8 cellular contexts compared by ENCODE assay signal in genomic region chr14:69259531-69260245, GRCh38. TPM values are rescaled to one million over a fixed set of nuclear protein-coding genes. Genes with fewer than 3 reads are reported as not detected.
DNase-seq lines count a peak whose midpoint lies in the region; TF ChIP-seq lines count a peak whose summit lies in the region.

Gene GALNT16, plus strand, starts transcription at chr14:69260158. Its CDS starts 133 bp downstream, at chr14:69260291.

- no peaks in the 10 kb centered on the region for H3K9me3 Mint-ChIP-seq in endothelial cell (ENCODE audit: unreplicated experiment)

- peak within 1 kb of the TSS; percentile 88 for H3K4me3 Mint-ChIP-seq in endothelial cell (ENCODE audit: unreplicated experiment)

- peaks cover 0 to 10% of the 10 kb centered on the region in 2 donors for H3K27me3 ChIP-seq in Peyer's patch
- H3K27me3 ChIP-seq in muscle layer of colon (ENCODE audit: control insufficient read depth in 1 of 2, insufficient read depth in 2 of 2, low read length in 2 of 2), result peaks cover 20 to 23% of the 10 kb centered on the region in 2 donors

- H3K4me3 ChIP-seq in Peyer's patch (peak within 1 kb of the TSS; percentile 35 to 70 (median 51)), muscle layer of colon (ENCODE audit: low read depth in 1 of 2, low read length in 2 of 2) (peak within 1 kb of the TSS; percentile 52 to 73)

- H3K36me3 ChIP-seq in Peyer's patch (no peaks in the 10 kb centered on the region), muscle layer of colon (ENCODE audit: insufficient read depth, low read length) (no peaks in the 10 kb centered on the region)

- no peaks in the 10 kb centered on the region for H3K9me3 ChIP-seq in Peyer's patch
- peaks cover 3% of the 10 kb centered on the region for H3K9me3 ChIP-seq in muscle layer of colon (ENCODE audit: low read length)

- TF ChIP-seq POLR2A in Peyer's patch (IDR thresholded peaks at IDR 0.05), result no peak

- peak; percentile 13 for DNase-seq in stimulated activated CD4-positive, alpha-beta T cell treated with anti-CD3 and anti-CD28 coated beads, Interleukin-15, amount 100 ng/mL, for 24 hours
- DNase-seq in stimulated activated CD4-positive, alpha-beta T cell treated with anti-CD3 and anti-CD28 coated beads, Interleukin-4, amount 100 ng/mL, for 24 hours, result no peak
- DNase-seq in Peyer's patch, result no peak
- DNase-seq in endothelial cell (ENCODE audit: low spot score), result peak; percentile 69
- DNase-seq in inferior parietal cortex (ENCODE audit: extremely low spot score), result no peak
- no peak for DNase-seq in stimulated activated naive CD4-positive, alpha-beta T cell treated with Interleukin-2 at 50 U/mL for 16 hours (lab: John Stamatoyannopoulos, UW)
- no peak for DNase-seq in NOMO-1 (lab: John Stamatoyannopoulos, UW; ENCODE audit: unreplicated experiment in 2 of 2)

- no peaks in the 10 kb centered on the region for H3K36me3 Mint-ChIP-seq in endothelial cell (ENCODE audit: low read depth, unreplicated experiment)

- H3K4me1 Mint-ChIP-seq in endothelial cell (ENCODE audit: unreplicated experiment), result peaks cover 8% of the 10 kb centered on the region

- no peak within 1 kb of the TSS for H3K9ac ChIP-seq in muscle layer of colon (ENCODE audit: low read length)

- H3K4me1 ChIP-seq in Peyer's patch, result peaks cover 0 to 35% (median 17%) of the 10 kb centered on the region in 4 donors
- H3K4me1 ChIP-seq in muscle layer of colon (ENCODE audit: insufficient read depth, low read length), result peaks cover 6% of the 10 kb centered on the region

- TF ChIP-seq CTCF in Peyer's patch (IDR thresholded peaks at IDR 0.05), result peak in 3 of 6 experiments; percentile 13 to 29 (median 23)
- no peak for TF ChIP-seq CTCF in endothelial cell (IDR thresholded peaks at IDR 0.05; ENCODE audit: unreplicated experiment)

- H3K27ac Mint-ChIP-seq in endothelial cell (ENCODE audit: unreplicated experiment), result no peak within 1 kb of the TSS

- H3K27ac ChIP-seq in Peyer's patch (peak within 1 kb of the TSS; percentile 5 to 81 (median 48)), muscle layer of colon (ENCODE audit: low read depth, low read length) (no peak within 1 kb of the TSS)

- H3K27me3 Mint-ChIP-seq in endothelial cell (ENCODE audit: unreplicated experiment), result peaks cover 24% of the 10 kb centered on the region

RNA-seq across cellular contexts. Expression of gene GALNT16, which starts in this region (rescaled TPM):
- total RNA-seq in Peyer's patch (10 to 100 TPM in 2 of 4 donors, 1 to 10 TPM in 2; 4.4 to 47.9 (median 11.6) TPM), endothelial cell (ENCODE audit: unreplicated experiment) (2.8 TPM)

Comparison
In these comparisons a context has a peak if more than half of its experiments do, and no peak if none do; other contexts are left out.
1. DNase-seq: peak in stimulated activated CD4-positive, alpha-beta T cell treated with anti-CD3 and anti-CD28 coated beads, Interleukin-15, amount 100 ng/mL, for 24 hours (single experiment) and endothelial cell (single experiment); none in stimulated activated CD4-positive, alpha-beta T cell treated with anti-CD3 and anti-CD28 coated beads, Interleukin-4, amount 100 ng/mL, for 24 hours (single experiment), Peyer's patch (0 of 3), inferior parietal cortex (single experiment), stimulated activated naive CD4-positive, alpha-beta T cell treated with Interleukin-2 at 50 U/mL for 16 hours (single experiment) and NOMO-1 (0 of 2).